In the genomic region with DNA sequence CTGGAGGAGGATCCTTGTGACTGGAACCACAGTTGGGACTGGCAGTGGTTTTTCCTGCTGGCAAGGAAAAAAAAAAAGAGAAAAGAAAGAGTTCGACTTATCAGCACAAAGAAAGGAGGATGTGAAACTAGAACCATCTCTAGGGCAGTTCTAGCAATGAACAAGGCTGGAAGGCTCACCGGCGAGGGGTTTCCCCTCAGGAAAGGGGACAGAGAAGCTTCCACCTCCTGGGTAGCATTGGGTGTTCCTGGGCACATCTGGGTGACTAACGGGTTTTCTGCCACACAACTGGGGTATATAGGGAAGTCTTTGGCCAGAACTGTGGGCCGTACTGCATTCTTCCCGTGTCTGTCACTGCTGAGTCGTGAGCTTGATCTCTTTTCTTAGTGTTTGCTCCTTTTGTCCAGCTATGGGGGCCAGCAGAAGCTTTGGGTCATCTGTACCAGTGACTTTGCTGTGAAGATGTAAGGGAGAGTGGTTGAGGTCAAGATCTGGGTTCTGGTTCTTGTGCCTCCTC, we compare ENCODE assay signal across 8 cellular contexts.
DNase-seq lines count a peak whose midpoint lies in the region; ATAC-seq and TF ChIP-seq lines count a peak whose summit lies in the region.

No MANE protein-coding gene starts in this region.

- no peaks in the 10 kb centered on the region for H3K27me3 Mint-ChIP-seq in CD4-positive, alpha-beta T cell
- no peaks in the 10 kb centered on the region for H3K27me3 Mint-ChIP-seq in naive thymus-derived CD8-positive, alpha-beta T cell
- H3K27me3 Mint-ChIP-seq in nephron progenitor cell (ENCODE audit: low read depth, poor library complexity) = no peaks in the 10 kb centered on the region

- H3K9me3 Mint-ChIP-seq in CD4-positive, alpha-beta T cell = no peaks in the 10 kb centered on the region
- H3K9me3 Mint-ChIP-seq in naive thymus-derived CD8-positive, alpha-beta T cell = no peaks in the 10 kb centered on the region
- peaks cover under 1% of the 10 kb centered on the region for H3K9me3 Mint-ChIP-seq in nephron progenitor cell

- no peak for TF ChIP-seq CTCF in CD4-positive, alpha-beta T cell (IDR thresholded peaks at IDR 0.05)
- no peak for TF ChIP-seq CTCF in nephron progenitor cell (IDR thresholded peaks at IDR 0.05)

- no peaks in the 10 kb centered on the region for H3K9me3 ChIP-seq in CD4-positive, alpha-beta T cell (ENCODE audit: control insufficient read depth, low read length)

- no peak for ATAC-seq in CD4-positive, alpha-beta T cell (ENCODE audit: poor library complexity)
- ATAC-seq in GM19463 (IDR thresholded peaks at IDR 0.05; ENCODE audit: unreplicated experiment) = peak; percentile 86
- peak; percentile 87 for ATAC-seq in HG03432 (IDR thresholded peaks at IDR 0.05; ENCODE audit: unreplicated experiment)
- peak in 1 of 2 donors; percentile 17 for ATAC-seq in naive thymus-derived CD8-positive, alpha-beta T cell

- H3K4me1 Mint-ChIP-seq in CD4-positive, alpha-beta T cell (ENCODE audit: low read depth) = peaks cover 64% of the 10 kb centered on the region
- H3K4me1 Mint-ChIP-seq in naive thymus-derived CD8-positive, alpha-beta T cell = peaks cover 21 to 84% (median 33%) of the 10 kb centered on the region in 4 donors
- H3K4me1 Mint-ChIP-seq in nephron progenitor cell = peaks cover 72% of the 10 kb centered on the region

- CTCF ChIA-PET in CD4-positive, alpha-beta T cell (lab: Charles Lee) = interaction anchor here (0.8 to 5.2 kb wide), 4 partner anchors 29 to 172 kb away, joined by 6 to 102 read pairs (median 12); no protein-coding TSS in a partner anchor

- H3K27ac ChIP-seq in CD4-positive, alpha-beta T cell (ENCODE audit: low read depth, low read length) = no peak overlapping the region

- POLR2A ChIA-PET in CD4-positive, alpha-beta T cell (lab: Charles Lee) = interaction anchor here (1.4 to 3.4 kb wide), 3 partner anchors 51 to 173 kb away, joined by 4 to 38 read pairs (median 5); no protein-coding TSS in a partner anchor
- POLR2A ChIA-PET in naive thymus-derived CD8-positive, alpha-beta T cell (lab: Charles Lee) = interaction anchor here (0.7 to 1.6 kb wide), 6 partner anchors 47 to 171 kb away, joined by 3 to 6 read pairs (median 4); no protein-coding TSS in a partner anchor

- peaks cover 9% of the 10 kb centered on the region for H3K36me3 Mint-ChIP-seq in CD4-positive, alpha-beta T cell (ENCODE audit: low read depth)
- peaks cover 0 to 4% (median 0%) of the 10 kb centered on the region in 3 donors for H3K36me3 Mint-ChIP-seq in naive thymus-derived CD8-positive, alpha-beta T cell
- H3K36me3 Mint-ChIP-seq in nephron progenitor cell (ENCODE audit: low read depth) = peaks cover 2% of the 10 kb centered on the region

- H3K4me3 Mint-ChIP-seq in CD4-positive, alpha-beta T cell = peak overlapping the region; percentile 60
- peak overlapping the region in 1 of 10 donors; percentile 43 for H3K4me3 Mint-ChIP-seq in naive thymus-derived CD8-positive, alpha-beta T cell
- H3K4me3 Mint-ChIP-seq in nephron progenitor cell = no peak overlapping the region

- H3K27me3 ChIP-seq in CD4-positive, alpha-beta T cell (ENCODE audit: control insufficient read depth, insufficient read depth, low read length) = no peaks in the 10 kb centered on the region

- TF ChIP-seq POLR2A in erythroblast (IDR thresholded peaks at IDR 0.05; ENCODE audit: low read length) = no peak

- H3K27ac Mint-ChIP-seq in CD4-positive, alpha-beta T cell = peak overlapping the region; percentile 60
- peak overlapping the region in 8 of 10 donors; percentile 0 to 82 (median 62) for H3K27ac Mint-ChIP-seq in naive thymus-derived CD8-positive, alpha-beta T cell
- no peak overlapping the region for H3K27ac Mint-ChIP-seq in nephron progenitor cell

- DNase-seq in CD4-positive, alpha-beta T cell = no peak
- peak; percentile 16 to 32 for DNase-seq in activated CD4-positive, alpha-beta T cell treated with anti-CD3 and anti-CD28 coated beads for 4 hours
- DNase-seq in naive thymus-derived CD8-positive, alpha-beta T cell = peak in 1 of 10 donors; percentile 42
- no peak for DNase-seq in erythroblast (lab: John Stamatoyannopoulos, UW)
- DNase-seq in cerebellar cortex (ENCODE audit: low spot score) = no peak
- no peak for DNase-seq in nephron progenitor cell

- intact Hi-C loops in CD4-positive, alpha-beta T cell (cut with DNase I, micrococcal nuclease) = loop anchor here (5.0 kb wide), 2 partner anchors 250 to 260 kb away; partner anchors contain the start of gene NUP160 (in 1 of the 2)

Comparison
In these comparisons a context has a peak if more than half of its experiments do, and no peak if none do; other contexts are left out.
1. DNase-seq: peak in activated CD4-positive, alpha-beta T cell treated with anti-CD3 and anti-CD28 coated beads for 4 hours (2 of 2); none in CD4-positive, alpha-beta T cell (0 of 10), erythroblast (0 of 2), cerebellar cortex (single experiment) and nephron progenitor cell (single experiment).